ENCODE assay signal across 22 cellular contexts in the genomic region with DNA sequence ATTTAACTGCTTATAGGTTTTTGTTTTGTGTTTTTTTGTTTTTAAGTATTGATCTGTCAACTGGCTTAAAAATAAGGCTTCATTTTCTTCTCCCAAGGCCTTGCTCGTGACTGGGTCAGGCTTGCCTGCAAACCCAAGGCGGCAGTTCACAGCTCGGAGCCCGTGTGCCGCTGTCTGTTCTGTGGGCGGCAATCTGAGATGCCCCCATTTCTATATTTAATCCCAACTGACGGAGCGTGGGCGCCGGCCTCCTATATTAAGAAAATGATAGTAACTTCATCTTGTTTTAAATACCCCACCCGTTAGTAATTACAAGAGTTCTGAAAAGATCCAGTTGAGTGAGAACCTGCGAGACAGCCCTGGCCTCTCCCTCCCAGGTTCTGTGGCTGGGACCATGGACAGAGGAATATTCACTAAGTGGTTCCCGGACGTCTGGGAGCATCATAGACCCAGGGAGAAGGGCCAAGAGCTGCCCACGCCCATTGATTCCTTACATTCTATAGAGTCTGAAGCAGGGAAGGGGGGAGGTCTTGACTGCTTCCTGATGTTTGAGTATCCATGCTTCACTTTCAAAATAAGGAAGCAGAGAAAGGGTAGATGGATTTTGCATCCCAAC. TPM values are rescaled to one million over a fixed set of nuclear protein-coding genes. Genes with fewer than 3 reads are reported as not detected.
DNase-seq lines count a peak whose midpoint lies in the region; ATAC-seq, FAIRE-seq and TF ChIP-seq lines count a peak whose summit lies in the region.
"Had no signal": no experiment of that assay in that cellular context is flagged by ENCODE, and none has a peak within 500 bp of the region (broad histone marks: within the 10 kb centered on the region; RNA-seq: fewer than 3 reads in every experiment).

No MANE protein-coding gene starts in this region.

- H3K4me2 ChIP-seq in SK-N-SH = no peak overlapping the region
- H3K4me2 ChIP-seq: KMS-11 had no signal

- TF ChIP-seq CTCF in SK-N-SH (IDR thresholded peaks at IDR 0.05) = no peak
- TF ChIP-seq CTCF in WTC11 (IDR thresholded peaks at IDR 0.05) = no peak
- TF ChIP-seq CTCF in kidney (IDR thresholded peaks at IDR 0.05; ENCODE audit: borderline replicate concordance, extremely low read depth, insufficient read depth) = no peak

- H4K20me1 ChIP-seq in SK-N-SH (ENCODE audit: insufficient read depth) = no peaks in the 10 kb centered on the region

- H2AFZ ChIP-seq in SK-N-SH (ENCODE audit: low read depth) = no peak overlapping the region

- no peak for ATAC-seq in SK-N-SH treated with all-trans-retinoic acid at 6 μM for 48 hours
- ATAC-seq in WTC11 = no peak
- no peak for ATAC-seq in GM18519 (IDR thresholded peaks at IDR 0.05; ENCODE audit: low FRiP score, unreplicated experiment)
- no peak for ATAC-seq in HG03521 (IDR thresholded peaks at IDR 0.05; ENCODE audit: unreplicated experiment)

- H3K27me3 ChIP-seq in SK-N-SH (ENCODE audit: insufficient read depth) = no peaks in the 10 kb centered on the region
- H3K27me3 ChIP-seq: MG63 had no signal

- H3K79me2 ChIP-seq in SK-N-SH (ENCODE audit: insufficient read depth) = no peaks in the 10 kb centered on the region

- peaks cover 31% of the 10 kb centered on the region for H3K36me3 Mint-ChIP-seq in WTC11

- no peaks in the 10 kb centered on the region for H3K9me2 ChIP-seq in SK-N-SH

- H3F3A ChIP-seq in SK-N-SH (replicated peaks; ENCODE audit: insufficient read depth) = no peaks in the 10 kb centered on the region

- no peaks in the 10 kb centered on the region for H3K27me3 Mint-ChIP-seq in WTC11 (ENCODE audit: low read depth)
- H3K27me3 Mint-ChIP-seq: CD4-positive, CD25-positive, alpha-beta regulatory T cell had no signal

- H3K9me3 Mint-ChIP-seq in WTC11 = peaks cover 24% of the 10 kb centered on the region
- H3K9me3 Mint-ChIP-seq: CD4-positive, CD25-positive, alpha-beta regulatory T cell had no signal

- FAIRE-seq in kidney (lab: Jason Lieb, UNC) = no peak
- FAIRE-seq: GM19239, H1 had no signal

- no peaks in the 10 kb centered on the region for H3K4me1 Mint-ChIP-seq in WTC11
- H3K4me1 Mint-ChIP-seq: CD4-positive, CD25-positive, alpha-beta regulatory T cell had no signal

- DNase-seq in SK-N-SH (no peak), WTC11 (ENCODE audit: low spot score) (no peak), kidney (peak; percentile 22), superior temporal gyrus (ENCODE audit: extremely low spot score) (peak; percentile 7), NCI-H1105 treated with DMSO at 0.1 percent for 48 hours (lab: John Stamatoyannopoulos, UW) (no peak)
- DNase-seq: 8988T; CD4-positive, CD25-positive, alpha-beta regulatory T cell; COR-L47; GDM1; MG63; NCI-H1048; NCI-H1436 treated with DMSO at 0.1 percent for 48 hours; NCI-H2029; SHP77 treated with DMSO at 0.1 percent for 48 hours had no signal

- no peak overlapping the region; a peak in 1 of 4 replicates for H3K27ac ChIP-seq in SK-N-SH (ENCODE audit: low read depth in 2 of 2, low read length in 1 of 2)
- no peak overlapping the region for H3K27ac ChIP-seq in kidney (ENCODE audit: low read depth in 2 of 2, low read length in 2 of 2)
- H3K27ac ChIP-seq: KMS-11 had no signal

- H3K9ac ChIP-seq in SK-N-SH (no peak overlapping the region), kidney (ENCODE audit: low read length in 2 of 2) (no peak overlapping the region)
- H3K9ac ChIP-seq: KMS-11 had no signal

- TF ChIP-seq RAD21 in SK-N-SH (IDR thresholded peaks at IDR 0.05; ENCODE audit: low read length) = no peak

- TF ChIP-seq EP300 in SK-N-SH (IDR thresholded peaks at IDR 0.05; ENCODE audit: borderline replicate concordance in 1 of 2, low read depth in 1 of 2, low read length in 1 of 2) = no peak

- 0 out of 2 replicates have a peak overlapping the region, but pooled peaks have one; percentile 28 for H3K27ac Mint-ChIP-seq in WTC11
- H3K27ac Mint-ChIP-seq: CD4-positive, CD25-positive, alpha-beta regulatory T cell had no signal

- POLR2A ChIA-PET in SK-N-SH (lab: Yijun Ruan, JAX) = no interaction called here
- POLR2A ChIA-PET in WTC11 (lab: Charles Lee) = no interaction called here

- intact Hi-C loops in kidney (cut with DNase I) = no loop called here

- H3K36me3 ChIP-seq in SK-N-SH (replicated peaks in 1 of 2; ENCODE audit: control insufficient read depth in 1 of 2, insufficient read depth in 2 of 2, low read length in 1 of 2) (peaks cover 0 to 15% of the 10 kb centered on the region in 2 experiments), kidney (ENCODE audit: control insufficient read depth in 1 of 2, insufficient read depth in 2 of 2, low read length in 2 of 2) (no peaks in the 10 kb centered on the region)
- H3K36me3 ChIP-seq: MG63 had no signal

- no peaks in the 10 kb centered on the region for H3K9me3 ChIP-seq in SK-N-SH
- H3K9me3 ChIP-seq in kidney (ENCODE audit: control insufficient read depth in 1 of 2, low read length in 2 of 2) = no peaks in the 10 kb centered on the region
- H3K9me3 ChIP-seq: MG63 had no signal

- H3K4me1 ChIP-seq in SK-N-SH (ENCODE audit: control insufficient read depth in 1 of 2, insufficient read depth in 2 of 2, low read depth in 1 of 2, low read length in 1 of 2) (peaks cover 0 to 25% of the 10 kb centered on the region in 2 experiments; a peak in 1 of 4 replicates), kidney (ENCODE audit: control insufficient read depth in 1 of 2, insufficient read depth in 1 of 2, low read depth in 1 of 2, low read length in 2 of 2) (no peaks in the 10 kb centered on the region)

- CTCF ChIA-PET in SK-N-SH (lab: Yijun Ruan, JAX) (interaction anchor here (1.1 to 1.2 kb wide), 2 partner anchors 108 to 120 kb away, joined by 3 to 4 read pairs; no protein-coding TSS in a partner anchor), WTC11 (lab: Charles Lee) (no interaction called here)

- H3K4me3 ChIP-seq in SK-N-SH (ENCODE audit: low read depth in 2 of 2, low read length in 1 of 2) (no peak overlapping the region), kidney (ENCODE audit: low read length in 2 of 2) (no peak overlapping the region)
- H3K4me3 ChIP-seq: MG63 had no signal

- WGBS in SK-N-SH (ENCODE audit: low lambda C conversion rate) = 92% methylated on average over 15 of the region's 15 CpGs

- H3K4me3 Mint-ChIP-seq in WTC11 = no peak overlapping the region
- H3K4me3 Mint-ChIP-seq: CD4-positive, CD25-positive, alpha-beta regulatory T cell had no signal

TF ChIP-seq in SK-N-SH, 30 proteins besides CTCF, POLR2A, EP300 and RAD21 (continues in another document):
- TF ChIP-seq TCF12 (IDR thresholded peaks at IDR 0.05) = no peak

TF ChIP-seq in SK-N-SH treated with all-trans-retinoic acid at 6 μM for 48 hours, 23 proteins besides CTCF, POLR2A, EP300 and RAD21 (continues in another document):
- TF ChIP-seq BACH2 (CRISPR knock-in tag; IDR thresholded peaks at IDR 0.05; ENCODE audit: borderline replicate concordance) = no peak

TF ChIP-seq in WTC11, 78 proteins besides CTCF, POLR2A, EP300 and RAD21 (continues in another document):
- TF ChIP-seq ELF4 (CRISPR knock-in tag; IDR thresholded peaks at IDR 0.05; ENCODE audit: low read depth) (no peak), JUN (CRISPR knock-in tag; IDR thresholded peaks at IDR 0.05) (no peak), ZNF121 (CRISPR knock-in tag; IDR thresholded peaks at IDR 0.05) (no peak), GRHL2 (CRISPR knock-in tag; IDR thresholded peaks at IDR 0.05; ENCODE audit: insufficient replicate concordance, severe bottlenecking) (no peak), CREM (CRISPR knock-in tag; IDR thresholded peaks at IDR 0.05) (no peak), SMAD3 (CRISPR knock-in tag; IDR thresholded peaks at IDR 0.05; ENCODE audit: borderline replicate concordance) (no peak), JAZF1 (CRISPR knock-in tag; IDR thresholded peaks at IDR 0.05) (no peak)
- TF ChIP-seq, protein P1, sequence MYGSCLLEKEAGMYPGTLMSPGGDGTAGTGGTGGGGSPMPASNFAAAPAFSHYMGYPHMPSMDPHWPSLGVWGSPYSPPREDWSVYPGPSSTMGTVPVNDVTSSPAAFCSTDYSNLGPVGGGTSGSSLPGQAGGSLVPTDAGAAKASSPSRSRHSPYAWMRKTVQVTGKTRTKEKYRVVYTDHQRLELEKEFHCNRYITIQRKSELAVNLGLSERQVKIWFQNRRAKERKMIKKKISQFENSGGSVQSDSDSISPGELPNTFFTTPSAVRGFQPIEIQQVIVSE (CRISPR knock-in tag; IDR thresholded peaks at IDR 0.05; ENCODE audit: borderline replicate concordance) = no peak
- TF ChIP-seq, protein P2, sequence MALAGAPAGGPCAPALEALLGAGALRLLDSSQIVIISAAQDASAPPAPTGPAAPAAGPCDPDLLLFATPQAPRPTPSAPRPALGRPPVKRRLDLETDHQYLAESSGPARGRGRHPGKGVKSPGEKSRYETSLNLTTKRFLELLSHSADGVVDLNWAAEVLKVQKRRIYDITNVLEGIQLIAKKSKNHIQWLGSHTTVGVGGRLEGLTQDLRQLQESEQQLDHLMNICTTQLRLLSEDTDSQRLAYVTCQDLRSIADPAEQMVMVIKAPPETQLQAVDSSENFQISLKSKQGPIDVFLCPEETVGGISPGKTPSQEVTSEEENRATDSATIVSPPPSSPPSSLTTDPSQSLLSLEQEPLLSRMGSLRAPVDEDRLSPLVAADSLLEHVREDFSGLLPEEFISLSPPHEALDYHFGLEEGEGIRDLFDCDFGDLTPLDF (CRISPR knock-in tag; IDR thresholded peaks at IDR 0.05) = no peak

RNA-seq across cellular contexts. Expression of a gene that starts 42.6 kb away (rescaled TPM):
- polyA plus RNA-seq in SK-N-SH (2012; rRNA removed) = 5.2 and 6.6 TPM in 2 replicates
- polyA plus RNA-seq in SK-N-SH (2012; cell fraction: cytosol; rRNA removed) = 2.3 and 4.2 TPM in 2 replicates
- 13.1 and 18.0 TPM in 2 replicates for polyA plus RNA-seq in SK-N-SH (2012; cell fraction: nucleus; rRNA removed)
- total RNA-seq in WTC11 (2021) = 13.4 to 14.8 TPM (median 14.6 TPM) in 3 replicates
- 8.6 TPM for total RNA-seq in kidney
- 1.1 TPM for polyA plus RNA-seq in kidney (ENCODE audit: insufficient read depth, low read depth, low replicate concordance)
- polyA plus RNA-seq: CD4-positive, CD25-positive, alpha-beta regulatory T cell had no signal

RNA-seq across cellular contexts. Expression of a gene that starts 59.5 kb away (rescaled TPM):
- polyA plus RNA-seq in SK-N-SH (2012; rRNA removed) (not detected in 2 replicates), kidney (ENCODE audit: insufficient read depth, low read depth, low replicate concordance) (not detected)
- not detected in 2 replicates for polyA plus RNA-seq in SK-N-SH (2012; cell fraction: cytosol; rRNA removed)
- not detected in 2 replicates for polyA plus RNA-seq in SK-N-SH (2012; cell fraction: nucleus; rRNA removed)
- total RNA-seq in WTC11 (2021) (74.7 to 78.7 TPM (median 78.3 TPM) in 3 replicates), kidney (not detected)
- total RNA-seq: CD4-positive, CD25-positive, alpha-beta regulatory T cell; NCI-H460 had no signal
- polyA plus RNA-seq: AG04450; CD4-positive, CD25-positive, alpha-beta regulatory T cell had no signal

Comparison
In these comparisons a context has a peak if more than half of its experiments do, and no peak if none do; other contexts are left out.
1. DNase-seq: peak in kidney (single experiment) and superior temporal gyrus (single experiment); none in SK-N-SH (single experiment), WTC11 (single experiment) and NCI-H1105 treated with DMSO at 0.1 percent for 48 hours (single experiment).
2. RNA of a gene that starts 59.5 kb away (total RNA-seq): 74.7 to 78.7 TPM in WTC11; not detected in kidney (single experiment); every median in the first group is over 10 times any median in the second.